ENCODE assay signal across 26 cellular contexts in the genomic region with DNA sequence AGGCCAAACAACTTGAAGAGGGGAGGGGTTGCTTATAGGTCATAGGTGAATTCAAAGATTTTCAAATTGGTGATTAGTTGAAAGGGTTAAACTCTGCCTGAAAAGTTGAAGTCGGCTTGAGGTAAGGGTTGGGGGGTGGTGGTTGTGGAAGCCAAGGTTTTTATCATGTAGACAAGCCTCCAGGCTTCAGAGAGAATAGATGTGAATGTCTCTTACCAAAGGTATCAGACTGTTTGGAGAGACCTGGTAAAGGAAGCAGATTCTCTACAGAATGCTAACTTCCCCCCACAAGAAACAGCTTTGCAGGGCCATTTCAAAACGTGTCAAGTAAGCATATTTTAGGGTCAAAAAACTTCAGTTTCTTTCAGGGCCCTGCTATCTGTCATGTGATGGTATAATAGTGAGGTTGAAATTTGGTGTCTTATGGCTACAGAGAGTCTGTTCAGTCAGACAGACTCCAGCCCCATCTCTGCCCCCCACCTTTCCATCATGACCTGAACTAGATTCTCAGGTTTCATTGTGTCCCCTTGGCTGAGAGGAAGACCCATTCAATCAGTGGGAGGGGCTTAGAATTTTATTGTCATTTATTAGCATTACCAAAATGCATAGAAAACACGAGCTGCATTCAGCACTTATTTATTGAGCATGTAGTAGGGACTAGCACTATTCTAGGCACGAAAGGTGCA.
"Had no signal": no experiment of that assay in that cellular context is flagged by ENCODE, and none has a peak within 500 bp of the region (broad histone marks: within the 10 kb centered on the region; RNA-seq: fewer than 3 reads in every experiment).

No MANE protein-coding gene starts in this region.

- DNase-seq: activated CD4-positive, alpha-beta T cell treated with anti-CD3 and anti-CD28 coated beads for 48 hours; activated CD4-positive, alpha-beta T cell treated with anti-CD3 and anti-CD28 coated beads, Interleukin-2, amount 50 U/mL, for 4 hours; activated CD4-positive, CD25-positive, alpha-beta regulatory T cell treated with anti-CD3 and anti-CD28 coated beads, Interleukin-2, amount 50 U/mL, for 72 hours; activated CD8-positive, alpha-beta memory T cell treated with anti-CD3 and anti-CD28 coated beads, Interleukin-2, amount 50 U/mL, for 48 hours; activated CD8-positive, alpha-beta T cell treated with anti-CD3 and anti-CD28 coated beads, Interleukin-2, amount 10 ng/mL, durations not matched to agents 7 days and 5 days; activated effector memory CD4-positive, alpha-beta T cell treated with anti-CD3 and anti-CD28 coated beads, Interleukin-2, amount 50 U/mL, for 16 hours; activated naive CD4-positive, alpha-beta T cell treated with Interleukin-2 at 50 U/mL for 16 hours; activated T-cell treated with anti-CD3 and anti-CD28 coated beads, Interleukin-2, amount 50 U/mL, for 24 hours; brain microvascular endothelial cell; MG63; MV-4-11; NCI-H1092 treated with DMSO at 0.1 percent for 48 hours; NCI-H1417 treated with DMSO at 0.1 percent for 48 hours; NCI-H1694; NCI-H2029 treated with DMSO at 0.1 percent for 48 hours; NCI-H345; NCI-H510A; NCI-H526 treated with DMSO at 0.1 percent for 48 hours; NCI-H82; Right ventricle myocardium superior; SJCRH30; SK-N-SH had no signal

- H3K4me3 ChIP-seq: cardiac muscle cell, MG63, SJCRH30 had no signal

- H3K4me2 ChIP-seq: SK-N-SH had no signal

- H3K9me2 ChIP-seq: SK-N-SH had no signal

- ATAC-seq: activated CD8-positive, alpha-beta T cell treated with anti-CD3 and anti-CD28 coated beads, Interleukin-2, amount 10 ng/mL, durations not matched to agents 7 days and 5 days; activated naive CD4-positive, alpha-beta T cell treated with anti-CD3 and anti-CD28 coated beads, Interleukin-2, amount 50 U/mL, for 72 hours; Panc1 had no signal

- H3K36me3 ChIP-seq: brain microvascular endothelial cell, cardiac muscle cell, MG63, SJCRH30 had no signal

- H3K9ac ChIP-seq: SK-N-SH had no signal

- H3K27ac ChIP-seq: brain microvascular endothelial cell, cardiac muscle cell, RWPE1, SJCRH30 had no signal

- H3K9me3 ChIP-seq: MG63, SJCRH30, SK-N-SH had no signal

- H3K4me1 ChIP-seq: SJCRH30 had no signal

- H3K27me3 ChIP-seq: brain microvascular endothelial cell, cardiac muscle cell, MG63 had no signal
